1 cellular context compared by ENCODE assay signal in genomic region chr10:28722065-28722803, GRCh38.
TF ChIP-seq lines count a peak whose summit lies in the region.

No MANE protein-coding gene starts in this region.

TF ChIP-seq in HepG2, 621 proteins besides CTCF, POLR2A, EP300 and RAD21 (continued from another document and continues in another):
- TF ChIP-seq HNF1A (IDR thresholded peaks at IDR 0.05; ENCODE audit: low read depth) (no peak), HNF1A (CRISPR knock-in tag; IDR thresholded peaks at IDR 0.05; ENCODE audit: borderline replicate concordance) (no peak), STAT5B (CRISPR knock-in tag; IDR thresholded peaks at IDR 0.05) (no peak), ZBTB3 (CRISPR knock-in tag; IDR thresholded peaks at IDR 0.05; ENCODE audit: borderline replicate concordance, low read depth) (no peak), PATZ1 (CRISPR knock-in tag; IDR thresholded peaks at IDR 0.05) (peak; percentile 44; the same call in 1 of the 2 replicates), RXRB (CRISPR knock-in tag; IDR thresholded peaks at IDR 0.05; ENCODE audit: borderline replicate concordance) (peak; percentile 49; the same call in 1 of the 2 replicates), SMARCE1 (IDR thresholded peaks at IDR 0.05; ENCODE audit: borderline replicate concordance) (no peak), TAF15 (IDR thresholded peaks at IDR 0.05; ENCODE audit: low read depth, low read length, poor library complexity, severe bottlenecking) (no peak), SP1 (IDR thresholded peaks at IDR 0.05) (no peak), SP1 (CRISPR knock-in tag; IDR thresholded peaks at IDR 0.05) (no peak), SMAD1 (CRISPR knock-in tag; IDR thresholded peaks at IDR 0.05; ENCODE audit: borderline replicate concordance, low read depth) (peak; percentile 71; the same call in 1 of the 2 replicates), ADNP (CRISPR knock-in tag; IDR thresholded peaks at IDR 0.05) (0 out of 2 replicates have a peak, but pooled peaks have one; percentile 32), KDM6A (CRISPR knock-in tag; IDR thresholded peaks at IDR 0.05; ENCODE audit: low read depth) (no peak), HMG20A (CRISPR knock-in tag; IDR thresholded peaks at IDR 0.05; ENCODE audit: borderline replicate concordance) (no peak), DMTF1 (CRISPR knock-in tag; IDR thresholded peaks at IDR 0.05) (no peak), SRSF1 (optimal IDR thresholded peaks at IDR 0.05; ENCODE audit: low read depth, low read length) (no peak), JUND (CRISPR knock-in tag; IDR thresholded peaks at IDR 0.05) (no peak), TBX3 (IDR thresholded peaks at IDR 0.05; ENCODE audit: borderline replicate concordance) (no peak), ZFP37 (CRISPR knock-in tag; IDR thresholded peaks at IDR 0.05; ENCODE audit: borderline replicate concordance) (0 out of 2 replicates have a peak, but pooled peaks have one; percentile 29), NFE2L1 (CRISPR knock-in tag; IDR thresholded peaks at IDR 0.05; ENCODE audit: borderline replicate concordance) (no peak), KDM2A (CRISPR knock-in tag; IDR thresholded peaks at IDR 0.05; ENCODE audit: borderline replicate concordance, low read depth) (peak; percentile 45; the same call in 1 of the 2 replicates), CEBPB (IDR thresholded peaks at IDR 0.05; ENCODE audit: borderline replicate concordance, low read depth, low read length) (no peak), CC2D1A (CRISPR knock-in tag; IDR thresholded peaks at IDR 0.05) (no peak), ZFP36L1 (CRISPR knock-in tag; IDR thresholded peaks at IDR 0.05) (no peak), U2AF2 (IDR thresholded peaks at IDR 0.05; ENCODE audit: low read depth, low read length) (no peak), SIX4 (CRISPR knock-in tag; IDR thresholded peaks at IDR 0.05) (no peak), FOXP4 (CRISPR knock-in tag; IDR thresholded peaks at IDR 0.05) (no peak; the same call in 1 of the 2 replicates), MTA1 (CRISPR knock-in tag; IDR thresholded peaks at IDR 0.05; ENCODE audit: borderline replicate concordance) (peak; percentile 40; the same call in 1 of the 2 replicates), CREB1 (IDR thresholded peaks at IDR 0.05) (no peak), CREB1 (CRISPR knock-in tag; IDR thresholded peaks at IDR 0.05) (no peak), ZFP90 (CRISPR knock-in tag; IDR thresholded peaks at IDR 0.05; ENCODE audit: borderline replicate concordance) (peak; percentile 56; the same call in 1 of the 2 replicates), ZNF468 (CRISPR knock-in tag; IDR thresholded peaks at IDR 0.05) (no peak), ZNF256 (CRISPR knock-in tag; conservative IDR thresholded peaks at IDR 0.05) (no peak), MATR3 (CRISPR knock-in tag; IDR thresholded peaks at IDR 0.05) (no peak), ZNF296 (CRISPR knock-in tag; conservative IDR thresholded peaks at IDR 0.05) (no peak), SAP130 (CRISPR knock-in tag; IDR thresholded peaks at IDR 0.05; ENCODE audit: low read depth) (no peak), NFAT5 (CRISPR knock-in tag; IDR thresholded peaks at IDR 0.05) (no peak), SALL1 (CRISPR knock-in tag; IDR thresholded peaks at IDR 0.05) (peak; percentile 65), ZBTB14 (CRISPR knock-in tag; IDR thresholded peaks at IDR 0.05) (no peak), YEATS4 (CRISPR knock-in tag; IDR thresholded peaks at IDR 0.05; ENCODE audit: borderline replicate concordance) (no peak), ZNF570 (CRISPR knock-in tag; IDR thresholded peaks at IDR 0.05; ENCODE audit: borderline replicate concordance) (no peak), HIC2 (CRISPR knock-in tag; IDR thresholded peaks at IDR 0.05; ENCODE audit: low read depth) (no peak), ZNF788 (CRISPR knock-in tag; IDR thresholded peaks at IDR 0.05; ENCODE audit: borderline replicate concordance) (0 out of 2 replicates have a peak, but pooled peaks have one; percentile 31)
